Comparison of ENCODE assay signal across 25 cellular contexts in the genomic region with DNA sequence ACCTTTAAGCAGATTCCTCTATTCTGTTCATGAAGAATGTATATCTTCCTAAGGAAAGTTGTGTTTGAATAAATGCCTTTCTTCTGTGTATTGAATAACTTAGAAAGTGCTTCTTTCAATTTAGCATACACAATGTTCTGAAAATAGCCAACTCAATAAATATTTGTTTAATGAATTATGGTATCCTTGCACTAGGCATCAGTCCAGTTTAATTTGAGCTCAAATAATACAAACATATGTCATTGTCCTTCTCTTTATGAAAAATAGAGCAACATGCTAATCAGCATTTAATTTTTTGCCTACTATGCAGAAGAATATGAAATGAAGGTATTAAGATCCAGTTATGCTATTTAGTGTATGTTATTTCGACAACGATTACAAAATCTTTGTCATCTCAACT.
"Had no signal": no experiment of that assay in that cellular context is flagged by ENCODE, and none has a peak within 500 bp of the region (broad histone marks: within the 10 kb centered on the region; RNA-seq: fewer than 3 reads in every experiment).

No MANE protein-coding gene starts in this region.

- H3K27ac ChIP-seq: hepatocyte, left ventricle myocardium inferior, ovary, right atrium auricular region, skin epidermis, stomach, testis, thyroid gland, transverse colon, upper lobe of left lung had no signal

- H3K79me2 ChIP-seq: hepatocyte had no signal

- ATAC-seq: mucosa of descending colon; naive thymus-derived CD4-positive, alpha-beta T cell; natural killer cell treated with Interleukin-12 subunit alpha and Interleukin-12 subunit beta and Interleukin-15 and Interleukin-18, amount 100 ng/mL, for 72 hours; sciatic nerve; stimulated activated naive B cell treated with anti-CD40 and anti-IgM and Interleukin-4, amounts not matched to agents 10 μg/mL and 1 μg/mL and 100 μg/mL, for 72 hours; stimulated activated naive CD8-positive, alpha-beta T cell treated with anti-CD3 and anti-CD28 coated beads, Interleukin-15, Interleukin-2, amounts not matched to agents 100 U/mL and 50 U/mL, for 24 hours had no signal

- H3K27me3 ChIP-seq: hepatocyte, ovary, right atrium auricular region, stomach, testis, thyroid gland, transverse colon, upper lobe of left lung had no signal

- H3K4me2 ChIP-seq: hepatocyte had no signal

- H3K4me3 Mint-ChIP-seq: naive thymus-derived CD4-positive, alpha-beta T cell; natural killer cell treated with Interleukin-12 subunit alpha and Interleukin-12 subunit beta and Interleukin-15 and Interleukin-18, amount 100 ng/mL, for 72 hours; stimulated activated naive B cell treated with anti-CD40 and anti-IgM and Interleukin-4, amounts not matched to agents 10 μg/mL and 1 μg/mL and 100 μg/mL, for 72 hours had no signal

- H3K4me1 Mint-ChIP-seq: naive thymus-derived CD4-positive, alpha-beta T cell; stimulated activated naive B cell treated with anti-CD40 and anti-IgM and Interleukin-4, amounts not matched to agents 10 μg/mL and 1 μg/mL and 100 μg/mL, for 72 hours had no signal

- H3K27ac Mint-ChIP-seq: naive thymus-derived CD4-positive, alpha-beta T cell; natural killer cell treated with Interleukin-12 subunit alpha and Interleukin-12 subunit beta and Interleukin-15 and Interleukin-18, amount 100 ng/mL, for 72 hours; progenitor cell of endocrine pancreas; stimulated activated naive B cell treated with anti-CD40 and anti-IgM and Interleukin-4, amounts not matched to agents 10 μg/mL and 1 μg/mL and 100 μg/mL, for 72 hours had no signal

- H3K4me3 ChIP-seq: hepatocyte, left ventricle myocardium inferior, lung, mucosa of descending colon, ovary, right atrium auricular region, skin epidermis, stomach, testis, thyroid gland, transverse colon, upper lobe of left lung had no signal

- H3K9me3 ChIP-seq: mucosa of descending colon, ovary, right atrium auricular region, stomach, testis, thyroid gland, transverse colon, upper lobe of left lung had no signal

- H2AFZ ChIP-seq: hepatocyte had no signal

- H3K27me3 Mint-ChIP-seq: naive thymus-derived CD4-positive, alpha-beta T cell; natural killer cell treated with Interleukin-12 subunit alpha and Interleukin-12 subunit beta and Interleukin-15 and Interleukin-18, amount 100 ng/mL, for 72 hours; progenitor cell of endocrine pancreas; stimulated activated naive B cell treated with anti-CD40 and anti-IgM and Interleukin-4, amounts not matched to agents 10 μg/mL and 1 μg/mL and 100 μg/mL, for 72 hours had no signal

- DNase-seq: islet precursor cell; left ventricle myocardium inferior; mesendoderm; midbrain; mucosa of descending colon; naive thymus-derived CD4-positive, alpha-beta T cell; ovary; stimulated activated CD4-positive, alpha-beta T cell treated with anti-CD3 and anti-CD28 coated beads, Interleukin-12 subunit alpha, Interleukin-12 subunit beta, amount 100 ng/mL, for 4 hours; stimulated activated CD4-positive, alpha-beta T cell treated with anti-CD3 and anti-CD28 coated beads, Interleukin-15, amount 100 ng/mL, for 24 hours; stimulated activated CD4-positive, alpha-beta T cell treated with anti-CD3 and anti-CD28 coated beads, Interleukin-2, amount 100 ng/mL, for 24 hours; stimulated activated CD4-positive, alpha-beta T cell treated with anti-CD3 and anti-CD28 coated beads, Interleukin-4, amount 100 ng/mL, for 1 hour; stimulated activated naive B cell treated with anti-CD40 and anti-IgM and Interleukin-4, amounts not matched to agents 10 μg/mL and 1 μg/mL and 100 μg/mL, for 72 hours; stimulated activated naive CD8-positive, alpha-beta T cell treated with anti-CD3 and anti-CD28 coated beads, Interleukin-15, Interleukin-2, amounts not matched to agents 100 U/mL and 50 U/mL, for 24 hours; stomach; testis; thyroid gland; transverse colon; upper lobe of left lung had no signal

- H3K36me3 Mint-ChIP-seq: naive thymus-derived CD4-positive, alpha-beta T cell; stimulated activated naive B cell treated with anti-CD40 and anti-IgM and Interleukin-4, amounts not matched to agents 10 μg/mL and 1 μg/mL and 100 μg/mL, for 72 hours had no signal

- H3K36me3 ChIP-seq: left ventricle myocardium inferior, ovary, right atrium auricular region, stomach, thyroid gland, transverse colon, upper lobe of left lung had no signal

- H3K4me1 ChIP-seq: left ventricle myocardium inferior, right atrium auricular region, stomach, testis, thyroid gland, transverse colon, upper lobe of left lung had no signal
